ENCODE assay signal across 1 cellular context in the genomic region with DNA sequence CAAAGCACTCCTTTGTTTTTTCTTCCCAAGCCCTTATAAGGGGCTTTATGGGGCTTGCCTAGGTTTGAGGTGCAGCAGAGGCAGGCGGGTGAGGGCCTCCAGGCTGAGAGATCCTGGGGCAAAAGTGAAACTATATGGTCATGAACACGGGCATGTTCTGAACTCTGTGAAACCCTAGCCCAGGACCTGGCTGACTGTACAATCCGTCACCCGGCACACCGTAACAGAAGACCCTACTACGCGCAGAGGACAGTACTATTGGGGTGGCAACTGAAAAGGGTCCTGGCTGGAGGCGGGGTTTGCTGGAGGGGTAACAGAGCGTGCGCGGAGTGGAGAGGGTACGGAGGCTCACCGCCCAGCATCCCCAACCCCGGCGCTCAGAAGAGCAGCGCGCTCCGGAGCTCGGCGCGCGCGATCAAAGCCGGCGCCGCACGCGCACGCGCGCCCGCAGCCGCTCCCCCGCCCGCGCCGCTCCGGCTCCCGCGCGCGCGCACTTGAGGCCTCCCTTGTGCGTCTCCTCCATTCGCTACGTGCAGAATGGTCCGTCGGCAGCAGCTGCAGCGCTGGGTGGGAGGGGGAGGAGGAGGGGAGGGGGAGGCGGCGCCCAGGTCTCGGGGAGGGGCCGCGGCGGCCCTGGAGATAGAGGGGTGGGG.
TF ChIP-seq lines count a peak whose summit lies in the region.

No MANE protein-coding gene starts in this region.

TF ChIP-seq in K562, 482 proteins besides CTCF, POLR2A, EP300 and RAD21 (continued from another document and continues in another):
- TF ChIP-seq, protein P1, sequence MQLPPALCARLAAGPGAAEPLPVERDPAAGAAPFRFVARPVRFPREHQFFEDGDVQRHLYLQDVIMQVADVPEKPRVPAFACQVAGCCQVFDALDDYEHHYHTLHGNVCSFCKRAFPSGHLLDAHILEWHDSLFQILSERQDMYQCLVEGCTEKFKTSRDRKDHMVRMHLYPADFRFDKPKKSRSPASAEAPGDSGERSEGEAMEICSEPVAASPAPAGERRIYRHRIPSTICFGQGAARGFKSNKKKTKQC (CRISPR knock-in tag; IDR thresholded peaks at IDR 0.05) = no peak
- TF ChIP-seq ZNF431 (CRISPR knock-in tag; IDR thresholded peaks at IDR 0.05) (0 out of 2 replicates have a peak, but pooled peaks have one; percentile 8), SMAD1 (IDR thresholded peaks at IDR 0.05; ENCODE audit: low read depth, low read length, partially characterized antibody) (peak; percentile 30), MCM2 (IDR thresholded peaks at IDR 0.05; ENCODE audit: low read depth) (no peak), MEF2A (IDR thresholded peaks at IDR 0.05; ENCODE audit: control insufficient read depth, low read depth, low read length) (no peak), SAP30 (IDR thresholded peaks at IDR 0.05; ENCODE audit: borderline replicate concordance, insufficient read depth, low read depth, low read length, poor library complexity, severe bottlenecking) (no peak), FUS (optimal IDR thresholded peaks at IDR 0.05; ENCODE audit: low read depth, low read length) (no peak), PHB (CRISPR knock-in tag; IDR thresholded peaks at IDR 0.05) (no peak), ZFP30 (CRISPR knock-in tag; IDR thresholded peaks at IDR 0.05; ENCODE audit: borderline replicate concordance) (no peak), JUN (IDR thresholded peaks at IDR 0.05; ENCODE audit: borderline replicate concordance, low read depth, low read length) (0 out of 2 replicates have a peak, but pooled peaks have one; percentile 8), JUN (CRISPR knock-in tag; IDR thresholded peaks at IDR 0.05; ENCODE audit: borderline replicate concordance) (no peak), ZC3H4 (CRISPR knock-in tag; IDR thresholded peaks at IDR 0.05; ENCODE audit: borderline replicate concordance) (no peak), HDAC8 (tag; IDR thresholded peaks at IDR 0.05) (peak; percentile 63; the same call in 1 of the 2 replicates), ZNF232 (CRISPR knock-in tag; IDR thresholded peaks at IDR 0.05) (no peak), ZNF282 (CRISPR knock-in tag; IDR thresholded peaks at IDR 0.05) (no peak), HIVEP1 (CRISPR knock-in tag; IDR thresholded peaks at IDR 0.05) (0 out of 2 replicates have a peak, but pooled peaks have one; percentile 24), CC2D1A (IDR thresholded peaks at IDR 0.05) (no peak), ZNF23 (CRISPR knock-in tag; IDR thresholded peaks at IDR 0.05) (no peak), KDM1A (IDR thresholded peaks at IDR 0.05) (no peak), ZNF696 (CRISPR knock-in tag; conservative IDR thresholded peaks at IDR 0.05) (no peak), SOX6 (IDR thresholded peaks at IDR 0.05) (no peak), KLF1 (tag; IDR thresholded peaks at IDR 0.05) (no peak), SETDB1 (IDR thresholded peaks at IDR 0.05; ENCODE audit: low read length) (no peak), TAF1 (IDR thresholded peaks at IDR 0.05; ENCODE audit: control insufficient read depth, extremely low read depth, insufficient read depth, low read length, severe bottlenecking) (peak; percentile 59), CBX8 (IDR thresholded peaks at IDR 0.05; ENCODE audit: borderline replicate concordance, extremely low read depth, low read depth, low read length, poor library complexity, severe bottlenecking) (no peak), ZNF785 (CRISPR knock-in tag; IDR thresholded peaks at IDR 0.05) (no peak), SMARCE1 (IDR thresholded peaks at IDR 0.05) (peak; percentile 33), CCNT2 (IDR thresholded peaks at IDR 0.05; ENCODE audit: borderline replicate concordance, extremely low read depth, insufficient read length, low read depth, low read length) (peak; percentile 94), NR2C2 (CRISPR knock-in tag; IDR thresholded peaks at IDR 0.05) (no peak), NR2C2 (tag; IDR thresholded peaks at IDR 0.05) (peak; percentile 48; the same call in 1 of the 2 replicates), RAD51 (IDR thresholded peaks at IDR 0.05; ENCODE audit: borderline replicate concordance, low read depth) (no peak), TEAD1 (CRISPR knock-in tag; IDR thresholded peaks at IDR 0.05) (no peak), GATAD2B (IDR thresholded peaks at IDR 0.05; ENCODE audit: borderline replicate concordance) (peak; percentile 82; the same call in 1 of the 2 replicates), ARHGAP35 (IDR thresholded peaks at IDR 0.05; ENCODE audit: partially characterized antibody) (no peak), MYC (IDR thresholded peaks at IDR 0.05; ENCODE audit: low read depth, low read length) (peak; percentile 40; the same call in 1 of the 2 replicates), MYC (CRISPR knock-in tag; IDR thresholded peaks at IDR 0.05; ENCODE audit: borderline replicate concordance, low read depth) (peak; percentile 56; the same call in 1 of the 2 replicates), ZNF699 (CRISPR knock-in tag; IDR thresholded peaks at IDR 0.05; ENCODE audit: insufficient replicate concordance) (no peak), HDAC2 (IDR thresholded peaks at IDR 0.05) (peak; percentile 42; the same call in 1 of the 2 replicates), ZNF274 (IDR thresholded peaks at IDR 0.05; ENCODE audit: borderline replicate concordance, low read depth, low read length) (no peak), SIN3A (IDR thresholded peaks at IDR 0.05; ENCODE audit: borderline replicate concordance in 2 of 2, control insufficient read depth in 1 of 2, low read depth in 2 of 2, low read length in 2 of 2) (no peak), BCOR (IDR thresholded peaks at IDR 0.05) (no peak), SRSF3 (IDR thresholded peaks at IDR 0.05; ENCODE audit: insufficient read depth, low read length) (no peak), POLR2AphosphoS2 (IDR thresholded peaks at IDR 0.05; ENCODE audit: low read length) (no peak), RFX1 (IDR thresholded peaks at IDR 0.05) (no peak), NELFE (IDR thresholded peaks at IDR 0.05; ENCODE audit: insufficient read depth, insufficient read length) (no peak), MCM5 (IDR thresholded peaks at IDR 0.05; ENCODE audit: low read depth) (no peak)
- TF ChIP-seq, protein P2, sequence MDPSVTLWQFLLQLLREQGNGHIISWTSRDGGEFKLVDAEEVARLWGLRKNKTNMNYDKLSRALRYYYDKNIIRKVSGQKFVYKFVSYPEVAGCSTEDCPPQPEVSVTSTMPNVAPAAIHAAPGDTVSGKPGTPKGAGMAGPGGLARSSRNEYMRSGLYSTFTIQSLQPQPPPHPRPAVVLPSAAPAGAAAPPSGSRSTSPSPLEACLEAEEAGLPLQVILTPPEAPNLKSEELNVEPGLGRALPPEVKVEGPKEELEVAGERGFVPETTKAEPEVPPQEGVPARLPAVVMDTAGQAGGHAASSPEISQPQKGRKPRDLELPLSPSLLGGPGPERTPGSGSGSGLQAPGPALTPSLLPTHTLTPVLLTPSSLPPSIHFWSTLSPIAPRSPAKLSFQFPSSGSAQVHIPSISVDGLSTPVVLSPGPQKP (CRISPR knock-in tag; IDR thresholded peaks at IDR 0.05) = no peak
- TF ChIP-seq, protein P3, sequence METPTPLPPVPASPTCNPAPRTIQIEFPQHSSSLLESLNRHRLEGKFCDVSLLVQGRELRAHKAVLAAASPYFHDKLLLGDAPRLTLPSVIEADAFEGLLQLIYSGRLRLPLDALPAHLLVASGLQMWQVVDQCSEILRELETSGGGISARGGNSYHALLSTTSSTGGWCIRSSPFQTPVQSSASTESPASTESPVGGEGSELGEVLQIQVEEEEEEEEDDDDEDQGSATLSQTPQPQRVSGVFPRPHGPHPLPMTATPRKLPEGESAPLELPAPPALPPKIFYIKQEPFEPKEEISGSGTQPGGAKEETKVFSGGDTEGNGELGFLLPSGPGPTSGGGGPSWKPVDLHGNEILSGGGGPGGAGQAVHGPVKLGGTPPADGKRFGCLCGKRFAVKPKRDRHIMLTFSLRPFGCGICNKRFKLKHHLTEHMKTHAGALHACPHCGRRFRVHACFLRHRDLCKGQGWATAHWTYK (CRISPR knock-in tag; IDR thresholded peaks at IDR 0.05) = peak; percentile 80
- TF ChIP-seq, protein P4, sequence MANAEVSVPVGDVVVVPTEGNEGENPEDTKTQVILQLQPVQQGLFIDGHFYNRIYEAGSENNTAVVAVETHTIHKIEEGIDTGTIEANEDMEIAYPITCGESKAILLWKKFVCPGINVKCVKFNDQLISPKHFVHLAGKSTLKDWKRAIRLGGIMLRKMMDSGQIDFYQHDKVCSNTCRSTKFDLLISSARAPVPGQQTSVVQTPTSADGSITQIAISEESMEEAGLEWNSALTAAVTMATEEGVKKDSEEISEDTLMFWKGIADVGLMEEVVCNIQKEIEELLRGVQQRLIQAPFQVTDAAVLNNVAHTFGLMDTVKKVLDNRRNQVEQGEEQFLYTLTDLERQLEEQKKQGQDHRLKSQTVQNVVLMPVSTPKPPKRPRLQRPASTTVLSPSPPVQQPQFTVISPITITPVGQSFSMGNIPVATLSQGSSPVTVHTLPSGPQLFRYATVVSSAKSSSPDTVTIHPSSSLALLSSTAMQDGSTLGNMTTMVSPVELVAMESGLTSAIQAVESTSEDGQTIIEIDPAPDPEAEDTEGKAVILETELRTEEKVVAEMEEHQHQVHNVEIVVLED (CRISPR knock-in tag; IDR thresholded peaks at IDR 0.05) = peak; percentile 69
- TF ChIP-seq, protein P5, sequence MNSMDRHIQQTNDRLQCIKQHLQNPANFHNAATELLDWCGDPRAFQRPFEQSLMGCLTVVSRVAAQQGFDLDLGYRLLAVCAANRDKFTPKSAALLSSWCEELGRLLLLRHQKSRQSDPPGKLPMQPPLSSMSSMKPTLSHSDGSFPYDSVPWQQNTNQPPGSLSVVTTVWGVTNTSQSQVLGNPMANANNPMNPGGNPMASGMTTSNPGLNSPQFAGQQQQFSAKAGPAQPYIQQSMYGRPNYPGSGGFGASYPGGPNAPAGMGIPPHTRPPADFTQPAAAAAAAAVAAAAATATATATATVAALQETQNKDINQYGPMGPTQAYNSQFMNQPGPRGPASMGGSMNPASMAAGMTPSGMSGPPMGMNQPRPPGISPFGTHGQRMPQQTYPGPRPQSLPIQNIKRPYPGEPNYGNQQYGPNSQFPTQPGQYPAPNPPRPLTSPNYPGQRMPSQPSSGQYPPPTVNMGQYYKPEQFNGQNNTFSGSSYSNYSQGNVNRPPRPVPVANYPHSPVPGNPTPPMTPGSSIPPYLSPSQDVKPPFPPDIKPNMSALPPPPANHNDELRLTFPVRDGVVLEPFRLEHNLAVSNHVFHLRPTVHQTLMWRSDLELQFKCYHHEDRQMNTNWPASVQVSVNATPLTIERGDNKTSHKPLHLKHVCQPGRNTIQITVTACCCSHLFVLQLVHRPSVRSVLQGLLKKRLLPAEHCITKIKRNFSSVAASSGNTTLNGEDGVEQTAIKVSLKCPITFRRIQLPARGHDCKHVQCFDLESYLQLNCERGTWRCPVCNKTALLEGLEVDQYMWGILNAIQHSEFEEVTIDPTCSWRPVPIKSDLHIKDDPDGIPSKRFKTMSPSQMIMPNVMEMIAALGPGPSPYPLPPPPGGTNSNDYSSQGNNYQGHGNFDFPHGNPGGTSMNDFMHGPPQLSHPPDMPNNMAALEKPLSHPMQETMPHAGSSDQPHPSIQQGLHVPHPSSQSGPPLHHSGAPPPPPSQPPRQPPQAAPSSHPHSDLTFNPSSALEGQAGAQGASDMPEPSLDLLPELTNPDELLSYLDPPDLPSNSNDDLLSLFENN (IDR thresholded peaks at IDR 0.05; ENCODE audit: low read depth in 2 of 2, low read length in 2 of 2) = no peak; a peak in 1 of 4 replicates
- TF ChIP-seq, protein P6, sequence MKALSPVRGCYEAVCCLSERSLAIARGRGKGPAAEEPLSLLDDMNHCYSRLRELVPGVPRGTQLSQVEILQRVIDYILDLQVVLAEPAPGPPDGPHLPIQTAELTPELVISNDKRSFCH (CRISPR knock-in tag; IDR thresholded peaks at IDR 0.05) = no peak
- TF ChIP-seq, protein P6 (tag; IDR thresholded peaks at IDR 0.05) = peak; percentile 68
- TF ChIP-seq, protein P7, sequence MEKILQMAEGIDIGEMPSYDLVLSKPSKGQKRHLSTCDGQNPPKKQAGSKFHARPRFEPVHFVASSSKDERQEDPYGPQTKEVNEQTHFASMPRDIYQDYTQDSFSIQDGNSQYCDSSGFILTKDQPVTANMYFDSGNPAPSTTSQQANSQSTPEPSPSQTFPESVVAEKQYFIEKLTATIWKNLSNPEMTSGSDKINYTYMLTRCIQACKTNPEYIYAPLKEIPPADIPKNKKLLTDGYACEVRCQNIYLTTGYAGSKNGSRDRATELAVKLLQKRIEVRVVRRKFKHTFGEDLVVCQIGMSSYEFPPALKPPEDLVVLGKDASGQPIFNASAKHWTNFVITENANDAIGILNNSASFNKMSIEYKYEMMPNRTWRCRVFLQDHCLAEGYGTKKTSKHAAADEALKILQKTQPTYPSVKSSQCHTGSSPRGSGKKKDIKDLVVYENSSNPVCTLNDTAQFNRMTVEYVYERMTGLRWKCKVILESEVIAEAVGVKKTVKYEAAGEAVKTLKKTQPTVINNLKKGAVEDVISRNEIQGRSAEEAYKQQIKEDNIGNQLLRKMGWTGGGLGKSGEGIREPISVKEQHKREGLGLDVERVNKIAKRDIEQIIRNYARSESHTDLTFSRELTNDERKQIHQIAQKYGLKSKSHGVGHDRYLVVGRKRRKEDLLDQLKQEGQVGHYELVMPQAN (IDR thresholded peaks at IDR 0.05; ENCODE audit: borderline replicate concordance) = no peak
- TF ChIP-seq, protein P8, sequence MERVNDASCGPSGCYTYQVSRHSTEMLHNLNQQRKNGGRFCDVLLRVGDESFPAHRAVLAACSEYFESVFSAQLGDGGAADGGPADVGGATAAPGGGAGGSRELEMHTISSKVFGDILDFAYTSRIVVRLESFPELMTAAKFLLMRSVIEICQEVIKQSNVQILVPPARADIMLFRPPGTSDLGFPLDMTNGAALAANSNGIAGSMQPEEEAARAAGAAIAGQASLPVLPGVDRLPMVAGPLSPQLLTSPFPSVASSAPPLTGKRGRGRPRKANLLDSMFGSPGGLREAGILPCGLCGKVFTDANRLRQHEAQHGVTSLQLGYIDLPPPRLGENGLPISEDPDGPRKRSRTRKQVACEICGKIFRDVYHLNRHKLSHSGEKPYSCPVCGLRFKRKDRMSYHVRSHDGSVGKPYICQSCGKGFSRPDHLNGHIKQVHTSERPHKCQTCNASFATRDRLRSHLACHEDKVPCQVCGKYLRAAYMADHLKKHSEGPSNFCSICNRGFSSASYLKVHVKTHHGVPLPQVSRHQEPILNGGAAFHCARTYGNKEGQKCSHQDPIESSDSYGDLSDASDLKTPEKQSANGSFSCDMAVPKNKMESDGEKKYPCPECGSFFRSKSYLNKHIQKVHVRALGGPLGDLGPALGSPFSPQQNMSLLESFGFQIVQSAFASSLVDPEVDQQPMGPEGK (CRISPR knock-in tag; IDR thresholded peaks at IDR 0.05; ENCODE audit: borderline replicate concordance) = no peak
- TF ChIP-seq, protein P9, sequence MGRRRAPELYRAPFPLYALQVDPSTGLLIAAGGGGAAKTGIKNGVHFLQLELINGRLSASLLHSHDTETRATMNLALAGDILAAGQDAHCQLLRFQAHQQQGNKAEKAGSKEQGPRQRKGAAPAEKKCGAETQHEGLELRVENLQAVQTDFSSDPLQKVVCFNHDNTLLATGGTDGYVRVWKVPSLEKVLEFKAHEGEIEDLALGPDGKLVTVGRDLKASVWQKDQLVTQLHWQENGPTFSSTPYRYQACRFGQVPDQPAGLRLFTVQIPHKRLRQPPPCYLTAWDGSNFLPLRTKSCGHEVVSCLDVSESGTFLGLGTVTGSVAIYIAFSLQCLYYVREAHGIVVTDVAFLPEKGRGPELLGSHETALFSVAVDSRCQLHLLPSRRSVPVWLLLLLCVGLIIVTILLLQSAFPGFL (CRISPR knock-in tag; IDR thresholded peaks at IDR 0.05) = no peak
- TF ChIP-seq, protein P10, sequence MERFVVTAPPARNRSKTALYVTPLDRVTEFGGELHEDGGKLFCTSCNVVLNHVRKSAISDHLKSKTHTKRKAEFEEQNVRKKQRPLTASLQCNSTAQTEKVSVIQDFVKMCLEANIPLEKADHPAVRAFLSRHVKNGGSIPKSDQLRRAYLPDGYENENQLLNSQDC (CRISPR knock-in tag; IDR thresholded peaks at IDR 0.05) = no peak
